23 cellular contexts compared by ENCODE assay signal in the genomic region with DNA sequence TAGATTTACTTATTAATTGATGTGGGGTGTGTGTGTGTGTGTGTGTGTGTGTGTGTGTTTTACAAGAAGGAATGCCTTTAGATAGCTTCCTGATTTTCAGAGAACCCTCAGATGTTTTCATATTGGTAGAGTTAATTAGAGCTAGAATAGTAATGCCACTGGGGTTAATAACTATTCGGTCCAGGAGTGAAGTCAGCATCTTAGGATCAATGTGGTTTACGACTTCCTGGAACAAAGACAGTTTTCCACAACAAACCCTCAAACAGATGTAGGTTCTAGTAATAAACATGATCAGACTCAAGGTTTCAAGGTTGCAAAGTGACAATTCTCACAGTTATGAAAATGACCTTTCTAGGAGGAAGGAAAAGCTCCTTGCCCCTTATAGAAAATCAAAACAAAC. TPM values are rescaled to one million over a fixed set of nuclear protein-coding genes. Genes with fewer than 3 reads are reported as not detected.
DNase-seq lines count a peak whose midpoint lies in the region; ATAC-seq and TF ChIP-seq lines count a peak whose summit lies in the region.
"Had no signal": no experiment of that assay in that cellular context is flagged by ENCODE, and none has a peak within 500 bp of the region (broad histone marks: within the 10 kb centered on the region; RNA-seq: fewer than 3 reads in every experiment).

No MANE protein-coding gene starts in this region.

- no peak overlapping the region for H3K27ac ChIP-seq in CD8-positive, alpha-beta memory T cell (ENCODE audit: low read depth, low read length)
- no peak overlapping the region for H3K27ac ChIP-seq in naive thymus-derived CD4-positive, alpha-beta T cell (ENCODE audit: low read depth, low read length)
- H3K27ac ChIP-seq in sigmoid colon, result peak overlapping the region in 1 of 4 donors; percentile 27
- H3K27ac ChIP-seq: BLaER1, gastrocnemius medialis had no signal

- CTCF ChIA-PET in CD8-positive, alpha-beta memory T cell (lab: Charles Lee), result interaction anchor here (0.9 to 2.8 kb wide), 4 partner anchors 12 to 60 kb away, joined by 3 to 13 read pairs (median 4); a partner anchor contains a TSS
- CTCF ChIA-PET in naive thymus-derived CD4-positive, alpha-beta T cell (lab: Charles Lee), result interaction anchor here (0.7 to 6.0 kb wide), 5 partner anchors 11 to 356 kb away, joined by 3 to 49 read pairs (median 7); no protein-coding TSS in a partner anchor

- POLR2A ChIA-PET in CD8-positive, alpha-beta memory T cell (lab: Charles Lee), result no interaction called here
- POLR2A ChIA-PET in naive thymus-derived CD4-positive, alpha-beta T cell (lab: Charles Lee), result interaction anchor here (0.6 to 1.0 kb wide), 3 partner anchors 21 to 102 kb away, joined by 3 read pairs; no protein-coding TSS in a partner anchor

- peak overlapping the region; percentile 35 for H3K4me3 Mint-ChIP-seq in T-helper 2 cell treated with Interferon-gamma antibody and Interleukin-4, amounts not matched to agents 5 μg/mL and 100 μg/mL, for 36 hours
- H3K4me3 Mint-ChIP-seq in CD8-positive, alpha-beta memory T cell, result peak overlapping the region; percentile 0 to 59 (median 48)
- H3K4me3 Mint-ChIP-seq in activated T-helper 2 cell treated with anti-CD3 and anti-CD28 coated beads, Interferon-gamma antibody, Interleukin-2, Interleukin-4, amounts not matched to agents 10 μg/mL and 5 μg/mL and 100 μg/mL, durations not matched to agents 14 hours and 24 hours and 36 hours (ENCODE audit: low read depth), result no peak overlapping the region
- peak overlapping the region in 8 of 10 donors; percentile 46 to 77 (median 52) for H3K4me3 Mint-ChIP-seq in naive thymus-derived CD4-positive, alpha-beta T cell
- H3K4me3 Mint-ChIP-seq: dendritic cell treated with granulocyte-macrophage colony-stimulating factor and Interleukin-4, amounts not matched to agents 40 ng/mL and 50 ng/mL, for 4 days; WTC11 had no signal

- no peaks in the 10 kb centered on the region for H3K9me3 ChIP-seq in CD8-positive, alpha-beta memory T cell (ENCODE audit: low read length)
- no peaks in the 10 kb centered on the region for H3K9me3 ChIP-seq in naive thymus-derived CD4-positive, alpha-beta T cell (ENCODE audit: control insufficient read depth in 2 of 3, low read length in 3 of 3)
- no peaks in the 10 kb centered on the region for H3K9me3 ChIP-seq in sigmoid colon
- H3K9me3 ChIP-seq: BLaER1, gastrocnemius medialis had no signal

- H3K27me3 ChIP-seq in CD8-positive, alpha-beta memory T cell (ENCODE audit: insufficient read depth, low read length, poor library complexity, severe bottlenecking), result no peaks in the 10 kb centered on the region
- H3K27me3 ChIP-seq in naive thymus-derived CD4-positive, alpha-beta T cell (ENCODE audit: control insufficient read depth in 2 of 2, insufficient read depth in 2 of 2, low read length in 2 of 2), result no peaks in the 10 kb centered on the region
- H3K27me3 ChIP-seq in sigmoid colon, result no peaks in the 10 kb centered on the region
- H3K27me3 ChIP-seq: BLaER1, gastrocnemius medialis had no signal

- TF ChIP-seq POLR2A in sigmoid colon (IDR thresholded peaks at IDR 0.05), result no peak

- H3K27ac Mint-ChIP-seq in T-helper 2 cell treated with Interferon-gamma antibody and Interleukin-4, amounts not matched to agents 5 μg/mL and 100 μg/mL, for 36 hours, result peak overlapping the region; percentile 78
- H3K27ac Mint-ChIP-seq in CD8-positive, alpha-beta memory T cell, result peak overlapping the region in 7 of 8 donors; percentile 77 to 96 (median 95)
- peak overlapping the region; percentile 18 for H3K27ac Mint-ChIP-seq in activated T-helper 2 cell treated with anti-CD3 and anti-CD28 coated beads, Interferon-gamma antibody, Interleukin-2, Interleukin-4, amounts not matched to agents 10 μg/mL and 5 μg/mL and 100 μg/mL, durations not matched to agents 14 hours and 24 hours and 36 hours
- H3K27ac Mint-ChIP-seq in naive thymus-derived CD4-positive, alpha-beta T cell, result peak overlapping the region; percentile 65 to 99 (median 92)
- H3K27ac Mint-ChIP-seq: dendritic cell treated with granulocyte-macrophage colony-stimulating factor and Interleukin-4, amounts not matched to agents 40 ng/mL and 50 ng/mL, for 4 days; WTC11 had no signal

- peaks cover 32% of the 10 kb centered on the region for H3K4me1 Mint-ChIP-seq in T-helper 2 cell treated with Interferon-gamma antibody and Interleukin-4, amounts not matched to agents 5 μg/mL and 100 μg/mL, for 36 hours (ENCODE audit: low read depth)
- peaks cover 40 to 72% (median 60%) of the 10 kb centered on the region in 3 donors for H3K4me1 Mint-ChIP-seq in CD8-positive, alpha-beta memory T cell
- peaks cover 30% of the 10 kb centered on the region for H3K4me1 Mint-ChIP-seq in activated T-helper 2 cell treated with anti-CD3 and anti-CD28 coated beads, Interferon-gamma antibody, Interleukin-2, Interleukin-4, amounts not matched to agents 10 μg/mL and 5 μg/mL and 100 μg/mL, durations not matched to agents 14 hours and 24 hours and 36 hours (ENCODE audit: low read depth)
- peaks cover 20 to 75% (median 61%) of the 10 kb centered on the region in 7 donors for H3K4me1 Mint-ChIP-seq in naive thymus-derived CD4-positive, alpha-beta T cell
- H3K4me1 Mint-ChIP-seq: WTC11 had no signal

- no peak overlapping the region for H3K4me3 ChIP-seq in CD8-positive, alpha-beta memory T cell (ENCODE audit: low read length)
- no peak overlapping the region for H3K4me3 ChIP-seq in naive thymus-derived CD4-positive, alpha-beta T cell (ENCODE audit: low read length)
- H3K4me3 ChIP-seq in sigmoid colon, result no peak overlapping the region
- H3K4me3 ChIP-seq: BLaER1, gastrocnemius medialis, skin epidermis had no signal

- no peak for TF ChIP-seq EP300 in sigmoid colon (IDR thresholded peaks at IDR 0.05)

- intact Hi-C loops in activated T-helper 2 cell treated with anti-CD3 and anti-CD28 coated beads, Interferon-gamma antibody, Interleukin-2, Interleukin-4, amounts not matched to agents 10 μg/mL and 5 μg/mL and 100 μg/mL, durations not matched to agents 14 hours and 24 hours and 36 hours (cut with micrococcal nuclease), result no loop called here
- intact Hi-C loops in naive thymus-derived CD4-positive, alpha-beta T cell (cut with micrococcal nuclease), result no loop called here
- intact Hi-C loops in sigmoid colon (cut with DNase I), result no loop called here

- 5 to 31% methylated on average over 2 of the region's 2 CpGs for WGBS in sigmoid colon, 2 donors

- H3K27me3 Mint-ChIP-seq in T-helper 2 cell treated with Interferon-gamma antibody and Interleukin-4, amounts not matched to agents 5 μg/mL and 100 μg/mL, for 36 hours (ENCODE audit: low read depth), result no peaks in the 10 kb centered on the region
- no peaks in the 10 kb centered on the region for H3K27me3 Mint-ChIP-seq in CD8-positive, alpha-beta memory T cell
- no peaks in the 10 kb centered on the region for H3K27me3 Mint-ChIP-seq in activated T-helper 2 cell treated with anti-CD3 and anti-CD28 coated beads, Interferon-gamma antibody, Interleukin-2, Interleukin-4, amounts not matched to agents 10 μg/mL and 5 μg/mL and 100 μg/mL, durations not matched to agents 14 hours and 24 hours and 36 hours (ENCODE audit: low read depth)
- no peaks in the 10 kb centered on the region for H3K27me3 Mint-ChIP-seq in naive thymus-derived CD4-positive, alpha-beta T cell

- peaks cover 67% of the 10 kb centered on the region for H3K4me1 ChIP-seq in CD8-positive, alpha-beta memory T cell (ENCODE audit: insufficient read depth, low read length)
- peaks cover 44 to 61% of the 10 kb centered on the region in 2 donors for H3K4me1 ChIP-seq in naive thymus-derived CD4-positive, alpha-beta T cell (ENCODE audit: control insufficient read depth in 2 of 2, insufficient read depth in 2 of 2, low read length in 2 of 2)
- peaks cover 0 to 22% (median 15%) of the 10 kb centered on the region in 4 donors for H3K4me1 ChIP-seq in sigmoid colon

- DNase-seq in T-helper 2 cell treated with Interferon-gamma antibody and Interleukin-4, amounts not matched to agents 5 μg/mL and 100 μg/mL, for 36 hours (ENCODE audit: low spot score), result no peak
- DNase-seq in T-helper 2 cell, result no peak
- no peak for DNase-seq in CD8-positive, alpha-beta memory T cell
- DNase-seq in activated T-helper 2 cell treated with anti-CD3 and anti-CD28 coated beads, Interferon-gamma antibody, Interleukin-2, Interleukin-4, amounts not matched to agents 10 μg/mL and 5 μg/mL and 100 μg/mL, durations not matched to agents 14 hours and 24 hours and 36 hours (ENCODE audit: low spot score), result no peak
- no peak for DNase-seq in naive thymus-derived CD4-positive, alpha-beta T cell
- DNase-seq in sigmoid colon, result no peak
- DNase-seq: 8988T; gastrocnemius medialis; kidney glomerular epithelial cell; mesendoderm; NCI-H146; NCI-H2171 treated with DMSO at 0.1 percent for 48 hours; NCI-H748 treated with DMSO at 0.1 percent for 48 hours; SHP77 treated with DMSO at 0.1 percent for 48 hours; stimulated activated CD4-positive, alpha-beta T cell treated with anti-CD3 and anti-CD28 coated beads, Interleukin-2, amount 100 ng/mL, for 48 hours had no signal

- TF ChIP-seq CTCF in sigmoid colon (IDR thresholded peaks at IDR 0.05), result no peak

- no peak for ATAC-seq in naive thymus-derived CD4-positive, alpha-beta T cell
- ATAC-seq in GM18907 (IDR thresholded peaks at IDR 0.05; ENCODE audit: unreplicated experiment) (no peak), HG02973 (IDR thresholded peaks at IDR 0.05; ENCODE audit: unreplicated experiment) (no peak)
- ATAC-seq: gastrocnemius medialis, WTC11 had no signal

- H3K36me3 ChIP-seq in CD8-positive, alpha-beta memory T cell (ENCODE audit: insufficient read depth, low read length), result no peaks in the 10 kb centered on the region
- no peaks in the 10 kb centered on the region for H3K36me3 ChIP-seq in naive thymus-derived CD4-positive, alpha-beta T cell (ENCODE audit: control insufficient read depth in 2 of 3, insufficient read depth in 3 of 3, low read length in 3 of 3)
- no peaks in the 10 kb centered on the region for H3K36me3 ChIP-seq in sigmoid colon
- H3K36me3 ChIP-seq: BLaER1, gastrocnemius medialis had no signal

- peaks cover 15% of the 10 kb centered on the region for H3K36me3 Mint-ChIP-seq in T-helper 2 cell treated with Interferon-gamma antibody and Interleukin-4, amounts not matched to agents 5 μg/mL and 100 μg/mL, for 36 hours (ENCODE audit: low read depth)
- H3K36me3 Mint-ChIP-seq in CD8-positive, alpha-beta memory T cell, result peaks cover 0 to 1% (median 0%) of the 10 kb centered on the region in 3 donors
- H3K36me3 Mint-ChIP-seq in activated T-helper 2 cell treated with anti-CD3 and anti-CD28 coated beads, Interferon-gamma antibody, Interleukin-2, Interleukin-4, amounts not matched to agents 10 μg/mL and 5 μg/mL and 100 μg/mL, durations not matched to agents 14 hours and 24 hours and 36 hours (ENCODE audit: low read depth), result peaks cover 8% of the 10 kb centered on the region
- peaks cover 0 to 29% (median 0%) of the 10 kb centered on the region in 5 donors for H3K36me3 Mint-ChIP-seq in naive thymus-derived CD4-positive, alpha-beta T cell
- H3K36me3 Mint-ChIP-seq: WTC11 had no signal

- no peaks in the 10 kb centered on the region for H3K9me3 Mint-ChIP-seq in T-helper 2 cell treated with Interferon-gamma antibody and Interleukin-4, amounts not matched to agents 5 μg/mL and 100 μg/mL, for 36 hours
- no peaks in the 10 kb centered on the region for H3K9me3 Mint-ChIP-seq in CD8-positive, alpha-beta memory T cell
- no peaks in the 10 kb centered on the region for H3K9me3 Mint-ChIP-seq in activated T-helper 2 cell treated with anti-CD3 and anti-CD28 coated beads, Interferon-gamma antibody, Interleukin-2, Interleukin-4, amounts not matched to agents 10 μg/mL and 5 μg/mL and 100 μg/mL, durations not matched to agents 14 hours and 24 hours and 36 hours
- H3K9me3 Mint-ChIP-seq in naive thymus-derived CD4-positive, alpha-beta T cell, result peaks cover 0 to 1% (median 0%) of the 10 kb centered on the region in 11 donors
- H3K9me3 Mint-ChIP-seq: dendritic cell treated with granulocyte-macrophage colony-stimulating factor and Interleukin-4, amounts not matched to agents 40 ng/mL and 50 ng/mL, for 4 days; WTC11 had no signal

RNA-seq across cellular contexts. Expression of a gene that starts 12.2 kb away (rescaled TPM):
- total RNA-seq in CD8-positive, alpha-beta memory T cell, result under 1 TPM; 0.35 to 0.64 TPM
- polyA plus RNA-seq in CD8-positive, alpha-beta memory T cell, result 0.12 TPM
- 0.14 TPM in 2 replicates for total RNA-seq in activated T-helper 2 cell treated with anti-CD3 and anti-CD28 coated beads, Interferon-gamma antibody, Interleukin-2, Interleukin-4, amounts not matched to agents 10 μg/mL and 5 μg/mL and 100 μg/mL, durations not matched to agents 14 hours and 24 hours and 36 hours
- under 1 TPM in 4 of 5 experiments, not detected in 1; 0.16 to 0.44 (median 0.28) TPM for total RNA-seq in naive thymus-derived CD4-positive, alpha-beta T cell
- under 1 TPM in 1 of 2 donors, not detected in 1; 0.14 TPM for polyA plus RNA-seq in naive thymus-derived CD4-positive, alpha-beta T cell
- total RNA-seq in sigmoid colon, result not detected
- polyA plus RNA-seq in sigmoid colon, result under 1 TPM in 2 of 3 donors, not detected in 1; 0.23 to 0.74 TPM
- total RNA-seq: gastrocnemius medialis had no signal
- polyA plus RNA-seq: neural cell had no signal

RNA-seq across cellular contexts. Expression of a gene that starts 30.8 kb away (rescaled TPM):
- 1 to 10 TPM; 3.7 to 4.2 TPM for total RNA-seq in CD8-positive, alpha-beta memory T cell
- polyA plus RNA-seq in CD8-positive, alpha-beta memory T cell, result 0.75 TPM
- 1.4 and 1.9 TPM in 2 replicates for total RNA-seq in activated T-helper 2 cell treated with anti-CD3 and anti-CD28 coated beads, Interferon-gamma antibody, Interleukin-2, Interleukin-4, amounts not matched to agents 10 μg/mL and 5 μg/mL and 100 μg/mL, durations not matched to agents 14 hours and 24 hours and 36 hours
- 10 to 100 TPM in 2 of 5 experiments, 1 to 10 TPM in 3; 3.5 to 14.8 (median 5.7) TPM for total RNA-seq in naive thymus-derived CD4-positive, alpha-beta T cell
- polyA plus RNA-seq in naive thymus-derived CD4-positive, alpha-beta T cell, result 1 to 10 TPM; 1.4 to 1.6 TPM
- total RNA-seq in sigmoid colon, result 1 to 10 TPM; 4.3 to 6.1 (median 5.3) TPM
- polyA plus RNA-seq in sigmoid colon, result 1 to 10 TPM; 2.4 to 3.2 (median 2.8) TPM

RNA-seq across cellular contexts. Expression of a gene that starts 49.7 kb away (rescaled TPM):
- total RNA-seq in CD8-positive, alpha-beta memory T cell, result 10 to 100 TPM; 73.4 to 77.3 TPM
- 8.0 TPM for polyA plus RNA-seq in CD8-positive, alpha-beta memory T cell
- total RNA-seq in activated T-helper 2 cell treated with anti-CD3 and anti-CD28 coated beads, Interferon-gamma antibody, Interleukin-2, Interleukin-4, amounts not matched to agents 10 μg/mL and 5 μg/mL and 100 μg/mL, durations not matched to agents 14 hours and 24 hours and 36 hours, result 51.0 and 51.4 TPM in 2 replicates
- 10 to 100 TPM; 11.5 to 46.5 (median 21.0) TPM for total RNA-seq in naive thymus-derived CD4-positive, alpha-beta T cell
- 1 to 10 TPM; 3.0 to 3.4 TPM for polyA plus RNA-seq in naive thymus-derived CD4-positive, alpha-beta T cell
- total RNA-seq in sigmoid colon, result 100 to 1,000 TPM in 1 of 4 donors, 10 to 100 TPM in 3; 46.4 to 101 (median 81.0) TPM
- polyA plus RNA-seq in sigmoid colon, result 100 to 1,000 TPM in 2 of 3 donors, 10 to 100 TPM in 1; 83.3 to 164 (median 108) TPM

RNA-seq across cellular contexts. Expression of a gene that starts 50.1 kb away (rescaled TPM):
- total RNA-seq in CD8-positive, alpha-beta memory T cell, result under 1 TPM; 0.18 to 0.37 TPM
- polyA plus RNA-seq in CD8-positive, alpha-beta memory T cell, result 0.58 TPM
- total RNA-seq in activated T-helper 2 cell treated with anti-CD3 and anti-CD28 coated beads, Interferon-gamma antibody, Interleukin-2, Interleukin-4, amounts not matched to agents 10 μg/mL and 5 μg/mL and 100 μg/mL, durations not matched to agents 14 hours and 24 hours and 36 hours, result 0.43 and 0.53 TPM in 2 replicates
- under 1 TPM in 4 of 5 experiments, not detected in 1; 0.38 to 0.42 (median 0.41) TPM for total RNA-seq in naive thymus-derived CD4-positive, alpha-beta T cell
- not detected for polyA plus RNA-seq in naive thymus-derived CD4-positive, alpha-beta T cell
- total RNA-seq in sigmoid colon, result 1 to 10 TPM in 2 of 4 donors, under 1 TPM in 2; 0.36 to 3.0 (median 1.5) TPM
- 1 to 10 TPM; 2.2 to 3.6 (median 2.3) TPM for polyA plus RNA-seq in sigmoid colon
- total RNA-seq: epithelial cell of proximal tubule had no signal

RNA-seq across cellular contexts. Expression of a gene that starts 60.0 kb away (rescaled TPM):
- total RNA-seq in CD8-positive, alpha-beta memory T cell, result 10 to 100 TPM; 85.6 to 90.6 TPM
- 19.6 TPM for polyA plus RNA-seq in CD8-positive, alpha-beta memory T cell
- total RNA-seq in activated T-helper 2 cell treated with anti-CD3 and anti-CD28 coated beads, Interferon-gamma antibody, Interleukin-2, Interleukin-4, amounts not matched to agents 10 μg/mL and 5 μg/mL and 100 μg/mL, durations not matched to agents 14 hours and 24 hours and 36 hours, result 90.2 and 92.3 TPM in 2 replicates
- total RNA-seq in naive thymus-derived CD4-positive, alpha-beta T cell, result 10 to 100 TPM; 55.2 to 90.0 (median 64.1) TPM
- 10 to 100 TPM in 1 of 2 donors, 1 to 10 TPM in 1; 9.7 to 20.5 TPM for polyA plus RNA-seq in naive thymus-derived CD4-positive, alpha-beta T cell
- 10 to 100 TPM in 3 of 4 donors, 1 to 10 TPM in 1; 9.9 to 24.6 (median 21.7) TPM for total RNA-seq in sigmoid colon
- polyA plus RNA-seq in sigmoid colon, result 10 to 100 TPM; 35.1 to 64.5 (median 42.0) TPM

Comparison
In these comparisons a context has a peak if more than half of its experiments do, and no peak if none do; other contexts are left out.
1. H3K27ac Mint-ChIP-seq: peak in every context shown above with its lines; median percentile 95 in CD8-positive, alpha-beta memory T cell; 92 in naive thymus-derived CD4-positive, alpha-beta T cell; 78 in T-helper 2 cell treated with Interferon-gamma antibody and Interleukin-4, amounts not matched to agents 5 μg/mL and 100 μg/mL, for 36 hours; 18 in activated T-helper 2 cell treated with anti-CD3 and anti-CD28 coated beads, Interferon-gamma antibody, Interleukin-2, Interleukin-4, amounts not matched to agents 10 μg/mL and 5 μg/mL and 100 μg/mL, durations not matched to agents 14 hours and 24 hours and 36 hours.